In genomic region chr1:24203404-24203803, GRCh38 we compare ENCODE assay signal across 10 cellular contexts. TPM values are rescaled to one million over a fixed set of nuclear protein-coding genes. Genes with fewer than 3 reads are reported as not detected.
A peak's percentile ranks its signal among the peaks of the same experiment; 100 is the strongest.
DNase-seq lines count a peak whose midpoint lies in the region; ATAC-seq and TF ChIP-seq lines count a peak whose summit lies in the region.
"Had no signal": no experiment of that assay in that cellular context is flagged by ENCODE, and none has a peak within 500 bp of the region (broad histone marks: within the 10 kb centered on the region; RNA-seq: fewer than 3 reads in every experiment).

No MANE protein-coding gene starts in this region.

- no peak for TF ChIP-seq CTCF in type B pancreatic cell (conservative IDR thresholded peaks at IDR 0.05)

- ATAC-seq in activated naive CD8-positive, alpha-beta T cell treated with anti-CD3 and anti-CD28 coated beads, Interleukin-2, amount 50 U/mL, for 24 hours: no peak
- ATAC-seq in HG03196 (IDR thresholded peaks at IDR 0.05; ENCODE audit: unreplicated experiment): peak; percentile 57

- H3K9me3 Mint-ChIP-seq in activated naive CD8-positive, alpha-beta T cell treated with anti-CD3 and anti-CD28 coated beads for 36 hours: no peaks in the 10 kb centered on the region
- no peaks in the 10 kb centered on the region for H3K9me3 Mint-ChIP-seq in activated naive CD8-positive, alpha-beta T cell treated with anti-CD3 and anti-CD28 coated beads, Interleukin-2, amount 50 U/mL, for 24 hours
- H3K9me3 Mint-ChIP-seq in type B pancreatic cell: no peaks in the 10 kb centered on the region
- H3K9me3 Mint-ChIP-seq: activated CD4-positive, alpha-beta T cell treated with anti-CD3 and anti-CD28 coated beads, Interleukin-2, amount 10 ng/mL, durations not matched to agents 24 days and 14 days had no signal

- H3K4me1 Mint-ChIP-seq in activated naive CD8-positive, alpha-beta T cell treated with anti-CD3 and anti-CD28 coated beads for 36 hours: peaks cover 15% of the 10 kb centered on the region
- H3K4me1 Mint-ChIP-seq in activated naive CD8-positive, alpha-beta T cell treated with anti-CD3 and anti-CD28 coated beads, Interleukin-2, amount 50 U/mL, for 24 hours: peaks cover 15% of the 10 kb centered on the region
- H3K4me1 Mint-ChIP-seq in type B pancreatic cell (ENCODE audit: unreplicated experiment): peaks cover 8% of the 10 kb centered on the region

- peak; percentile 36 for DNase-seq in activated naive CD8-positive, alpha-beta T cell treated with anti-CD3 and anti-CD28 coated beads for 36 hours
- no peak for DNase-seq in activated naive CD8-positive, alpha-beta T cell treated with anti-CD3 and anti-CD28 coated beads, Interleukin-2, amount 50 U/mL, for 24 hours
- peak; percentile 57 for DNase-seq in astrocyte of the hippocampus (ENCODE audit: low read depth, low spot score)
- DNase-seq in type B pancreatic cell (ENCODE audit: extremely low spot score, unreplicated experiment): no peak
- no peak for DNase-seq in ecto neural progenitor cell (ENCODE audit: low spot score)
- no peak for DNase-seq in ACHN
- DNase-seq in DMS53 (lab: John Stamatoyannopoulos, UW): no peak
- DNase-seq: activated CD4-positive, alpha-beta T cell treated with anti-CD3 and anti-CD28 coated beads, Interleukin-2, amount 10 ng/mL, durations not matched to agents 24 days and 14 days; BE2C had no signal

- in situ Hi-C loops in ACHN (cut with HindIII; ENCODE audit: low pct_ligation_motif_present, low pct_unique_long_range_greater_than_20kb, low sequenced_read_pairs): no loop called here

- H3K36me3 Mint-ChIP-seq in activated naive CD8-positive, alpha-beta T cell treated with anti-CD3 and anti-CD28 coated beads for 36 hours: no peaks in the 10 kb centered on the region
- no peaks in the 10 kb centered on the region for H3K36me3 Mint-ChIP-seq in activated naive CD8-positive, alpha-beta T cell treated with anti-CD3 and anti-CD28 coated beads, Interleukin-2, amount 50 U/mL, for 24 hours (ENCODE audit: low read depth)
- no peaks in the 10 kb centered on the region for H3K36me3 Mint-ChIP-seq in type B pancreatic cell

- no peaks in the 10 kb centered on the region for H3K27me3 Mint-ChIP-seq in activated naive CD8-positive, alpha-beta T cell treated with anti-CD3 and anti-CD28 coated beads for 36 hours
- peaks cover 1% of the 10 kb centered on the region for H3K27me3 Mint-ChIP-seq in activated naive CD8-positive, alpha-beta T cell treated with anti-CD3 and anti-CD28 coated beads, Interleukin-2, amount 50 U/mL, for 24 hours
- no peaks in the 10 kb centered on the region for H3K27me3 Mint-ChIP-seq in type B pancreatic cell

- H3K4me3 Mint-ChIP-seq in activated naive CD8-positive, alpha-beta T cell treated with anti-CD3 and anti-CD28 coated beads for 36 hours: no peak overlapping the region
- no peak overlapping the region for H3K4me3 Mint-ChIP-seq in activated naive CD8-positive, alpha-beta T cell treated with anti-CD3 and anti-CD28 coated beads, Interleukin-2, amount 50 U/mL, for 24 hours
- no peak overlapping the region for H3K4me3 Mint-ChIP-seq in type B pancreatic cell
- H3K4me3 Mint-ChIP-seq: activated CD4-positive, alpha-beta T cell treated with anti-CD3 and anti-CD28 coated beads, Interleukin-2, amount 10 ng/mL, durations not matched to agents 24 days and 14 days had no signal

- H3K27ac Mint-ChIP-seq in activated naive CD8-positive, alpha-beta T cell treated with anti-CD3 and anti-CD28 coated beads for 36 hours: no peak overlapping the region
- no peak overlapping the region for H3K27ac Mint-ChIP-seq in activated naive CD8-positive, alpha-beta T cell treated with anti-CD3 and anti-CD28 coated beads, Interleukin-2, amount 50 U/mL, for 24 hours
- H3K27ac Mint-ChIP-seq in type B pancreatic cell: peak overlapping the region; percentile 76
- H3K27ac Mint-ChIP-seq: activated CD4-positive, alpha-beta T cell treated with anti-CD3 and anti-CD28 coated beads, Interleukin-2, amount 10 ng/mL, durations not matched to agents 24 days and 14 days had no signal

RNA-seq across cellular contexts. Expression of gene IFNLR1, which starts 16.3 kb away (rescaled TPM):
- 1 to 10 TPM; 6.3 to 7.3 TPM for total RNA-seq in activated naive CD8-positive, alpha-beta T cell treated with anti-CD3 and anti-CD28 coated beads for 36 hours
- 7.1 and 19.9 TPM in 2 replicates for total RNA-seq in type B pancreatic cell (ENCODE audit: low replicate concordance)

Comparison
In these comparisons a context has a peak if more than half of its experiments do, and no peak if none do; other contexts are left out.
1. DNase-seq: peak in activated naive CD8-positive, alpha-beta T cell treated with anti-CD3 and anti-CD28 coated beads for 36 hours (single experiment) and astrocyte of the hippocampus (single experiment); none in activated naive CD8-positive, alpha-beta T cell treated with anti-CD3 and anti-CD28 coated beads, Interleukin-2, amount 50 U/mL, for 24 hours (single experiment), type B pancreatic cell (single experiment), ecto neural progenitor cell (single experiment), ACHN (single experiment) and DMS53 (single experiment).